In the genomic region with DNA sequence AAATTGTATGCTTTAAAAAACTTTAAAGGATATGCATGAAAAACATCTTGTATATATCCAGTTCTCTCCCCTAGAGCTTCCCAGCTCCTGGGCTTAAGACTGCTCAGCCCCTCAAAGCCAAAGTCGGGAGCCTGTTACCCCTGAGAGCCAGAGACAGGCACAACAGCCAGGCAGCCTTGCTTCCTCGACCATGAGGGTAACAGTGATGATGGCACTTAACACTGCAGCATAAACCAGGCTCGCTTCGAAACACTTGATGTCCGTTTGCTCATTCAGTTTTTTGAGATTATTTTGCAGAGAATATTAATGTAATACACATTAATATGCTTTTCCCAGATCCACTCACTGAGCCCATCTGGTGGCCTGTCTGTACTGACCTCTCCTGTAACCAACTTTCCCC, we compare ENCODE assay signal across 24 cellular contexts.
"Had no signal": no experiment of that assay in that cellular context is flagged by ENCODE, and none has a peak within 500 bp of the region (broad histone marks: within the 10 kb centered on the region; RNA-seq: fewer than 3 reads in every experiment).

No MANE protein-coding gene starts in this region.

- DNase-seq: dermis blood vessel endothelial cell; effector memory CD4-positive, alpha-beta T cell; foreskin keratinocyte; heart left ventricle; kidney; left lung; mucosa of descending colon; naive B cell; right cardiac atrium; sigmoid colon; stimulated activated naive CD4-positive, alpha-beta T cell; stimulated activated naive CD8-positive, alpha-beta T cell treated with anti-CD3 and anti-CD28 coated beads, Interleukin-15, amount 100 ng/mL, for 72 hours; upper lobe of left lung had no signal

- H3K36me3 Mint-ChIP-seq: natural killer cell treated with Interleukin-12 subunit alpha and Interleukin-12 subunit beta and Interleukin-15 and Interleukin-18, amount 100 ng/mL, for 72 hours had no signal

- H3K27ac Mint-ChIP-seq: mesothelial cell of epicardium; natural killer cell treated with Interleukin-12 subunit alpha and Interleukin-12 subunit beta and Interleukin-15 and Interleukin-18, amount 100 ng/mL, for 72 hours had no signal

- H3K4me3 ChIP-seq: coronary artery, esophagus muscularis mucosa, gastroesophageal sphincter, heart left ventricle, hepatocyte, left lung, mucosa of descending colon, prostate gland, sigmoid colon, suprapubic skin, upper lobe of left lung had no signal

- H3K4me3 Mint-ChIP-seq: mesothelial cell of epicardium; naive B cell; natural killer cell treated with Interleukin-12 subunit alpha and Interleukin-12 subunit beta and Interleukin-15 and Interleukin-18, amount 100 ng/mL, for 72 hours; neural crest cell; stimulated activated naive CD8-positive, alpha-beta T cell treated with anti-CD3 and anti-CD28 coated beads, Interleukin-15, amount 100 ng/mL, for 72 hours had no signal

- H3K27me3 Mint-ChIP-seq: naive B cell had no signal

- H3K4me1 Mint-ChIP-seq: mesothelial cell of epicardium; neural crest cell; stimulated activated naive CD8-positive, alpha-beta T cell treated with anti-CD3 and anti-CD28 coated beads, Interleukin-15, amount 100 ng/mL, for 72 hours had no signal

- ATAC-seq: foreskin keratinocyte; gastroesophageal sphincter; left lung; natural killer cell treated with Interleukin-12 subunit alpha and Interleukin-12 subunit beta and Interleukin-15 and Interleukin-18, amount 100 ng/mL, for 72 hours; stimulated activated naive CD8-positive, alpha-beta T cell treated with anti-CD3 and anti-CD28 coated beads, Interleukin-15, amount 100 ng/mL, for 72 hours had no signal

- H3K27me3 ChIP-seq: esophagus muscularis mucosa, gastroesophageal sphincter, heart left ventricle, hepatocyte, left lung, neutrophil, sigmoid colon, suprapubic skin, upper lobe of left lung had no signal

- H3K36me3 ChIP-seq: prostate gland had no signal

- H3K9me3 ChIP-seq: esophagus muscularis mucosa, gastroesophageal sphincter, heart left ventricle, left lung, mucosa of descending colon, neutrophil, prostate gland, sigmoid colon, suprapubic skin, upper lobe of left lung had no signal

- H3K27ac ChIP-seq: coronary artery, esophagus muscularis mucosa, foreskin keratinocyte, gastroesophageal sphincter, heart left ventricle, hepatocyte, left lung, neutrophil, parathyroid adenoma, prostate gland, sigmoid colon, suprapubic skin, upper lobe of left lung had no signal

- H3K9me3 Mint-ChIP-seq: naive B cell; natural killer cell treated with Interleukin-12 subunit alpha and Interleukin-12 subunit beta and Interleukin-15 and Interleukin-18, amount 100 ng/mL, for 72 hours; neural crest cell; stimulated activated naive CD8-positive, alpha-beta T cell treated with anti-CD3 and anti-CD28 coated beads, Interleukin-15, amount 100 ng/mL, for 72 hours had no signal
